Comparison of ENCODE assay signal across 21 cellular contexts in the genomic region with DNA sequence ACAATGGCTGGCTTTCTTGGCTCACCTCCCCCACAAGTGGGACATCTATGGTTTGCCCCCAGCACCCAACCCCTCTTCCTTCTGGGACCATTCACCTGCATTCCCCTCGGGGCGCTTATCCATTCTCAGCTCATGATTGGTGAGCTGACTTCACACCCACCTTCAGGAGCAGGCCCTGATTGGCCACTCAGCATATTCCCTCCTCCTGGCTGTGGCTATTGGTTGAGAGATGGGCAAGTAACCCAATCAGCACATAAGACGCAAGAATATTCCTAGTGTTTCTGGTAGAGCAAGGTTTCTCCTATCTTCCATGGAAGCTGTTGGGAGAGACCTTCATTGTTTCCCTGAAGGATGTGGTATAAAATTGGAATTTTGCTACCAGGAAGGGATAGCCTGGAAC. TPM values are rescaled to one million over a fixed set of nuclear protein-coding genes. Genes with fewer than 3 reads are reported as not detected.
A peak's percentile ranks its signal among the peaks of the same experiment; 100 is the strongest.
DNase-seq lines count a peak whose midpoint lies in the region; ATAC-seq, FAIRE-seq and TF ChIP-seq lines count a peak whose summit lies in the region.
"Had no signal": no experiment of that assay in that cellular context is flagged by ENCODE, and none has a peak within 500 bp of the region (broad histone marks: within the 10 kb centered on the region; RNA-seq: fewer than 3 reads in every experiment).

No MANE protein-coding gene starts in this region.

- H3K27ac ChIP-seq in HUES48 (ENCODE audit: low read depth, low read length) (peak overlapping the region; percentile 32), K562 (ENCODE audit: extremely low read depth, low read depth, low read length) (no peak overlapping the region), neural progenitor cell (no peak overlapping the region)
- H3K27ac ChIP-seq: SJSA1 had no signal

- peaks cover 37% of the 10 kb centered on the region for H3F3A ChIP-seq in neural progenitor cell (ENCODE audit: low read depth)

- FAIRE-seq in K562 (lab: Jason Lieb, UNC), result no peak
- FAIRE-seq: H54 had no signal

- CTCF ChIA-PET in Calu3 (lab: Charles Lee), result no interaction called here
- CTCF ChIA-PET in K562 (lab: Yijun Ruan, JAX; ENCODE audit: low intra/inter-chr PET ratio), result no interaction called here

- POLR2A ChIA-PET in K562 (lab: Yijun Ruan, JAX), result interaction anchor here (0.7 kb wide), 1 partner anchor 85 kb away, joined by 4 read pairs; no protein-coding TSS in a partner anchor

- no peak overlapping the region for H3K4me3 ChIP-seq in HUES48 (ENCODE audit: low read depth, low read length)
- H3K4me3 ChIP-seq in K562, result no peak overlapping the region
- H3K4me3 ChIP-seq in neural progenitor cell, result no peak overlapping the region
- H3K4me3 ChIP-seq: SJSA1 had no signal

- in situ Hi-C loops in K562 (cut with MboI), result no loop called here

- H3K4me2 ChIP-seq in K562 (ENCODE audit: insufficient read depth, low read length) (no peak overlapping the region), neural progenitor cell (peak overlapping the region; percentile 23)

- H3K27ac Mint-ChIP-seq in Calu3 (ENCODE audit: unreplicated experiment) (peak overlapping the region; percentile 3), neural progenitor cell (no peak overlapping the region)
- H3K27ac Mint-ChIP-seq: CD4-positive, alpha-beta T cell had no signal

- no peaks in the 10 kb centered on the region for H3K36me3 Mint-ChIP-seq in Calu3 (ENCODE audit: insufficient read depth, unreplicated experiment)
- no peaks in the 10 kb centered on the region for H3K36me3 Mint-ChIP-seq in neural progenitor cell

- H2AFZ ChIP-seq in K562 (ENCODE audit: low read depth, low read length) (no peak overlapping the region), neural progenitor cell (replicated peaks) (no peak overlapping the region)

- H3K9ac ChIP-seq in HUES48 (ENCODE audit: low read depth, low read length) (no peak overlapping the region), K562 (ENCODE audit: insufficient read depth in 1 of 2, low read depth in 2 of 2, low read length in 2 of 2) (no peak overlapping the region), neural progenitor cell (no peak overlapping the region)

- H3K9me3 Mint-ChIP-seq in Calu3 (ENCODE audit: low read depth, unreplicated experiment), result no peaks in the 10 kb centered on the region
- H3K9me3 Mint-ChIP-seq in neural progenitor cell, result no peaks in the 10 kb centered on the region
- H3K9me3 Mint-ChIP-seq: CD4-positive, alpha-beta T cell had no signal

- H3K4me1 ChIP-seq in HUES48 (ENCODE audit: control insufficient read depth, insufficient read depth, low read length) (peaks cover 21% of the 10 kb centered on the region), K562 (replicated peaks in 1 of 2; ENCODE audit: control insufficient read depth in 2 of 2, insufficient read depth in 2 of 2, low read length in 2 of 2) (peaks cover 0 to 3% of the 10 kb centered on the region in 2 experiments; a peak in 1 of 5 replicates), neural progenitor cell (peaks cover 36% of the 10 kb centered on the region)
- H3K4me1 ChIP-seq: Caco-2, SJSA1 had no signal

- TF ChIP-seq CTCF in Calu3 (IDR thresholded peaks at IDR 0.05; ENCODE audit: unreplicated experiment), result no peak
- no peak for TF ChIP-seq CTCF in K562 (IDR thresholded peaks at IDR 0.05 in 2 of 3, conservative IDR thresholded peaks at IDR 0.05 in 1 of 3; ENCODE audit: insufficient read depth in 2 of 3, low read depth in 1 of 3, low read length in 3 of 3)
- TF ChIP-seq CTCF in neural progenitor cell (IDR thresholded peaks at IDR 0.05), result no peak
- TF ChIP-seq CTCF in omental fat pad (IDR thresholded peaks at IDR 0.05), result no peak

- intact Hi-C loops in Calu3 (cut with micrococcal nuclease; ENCODE audit: unreplicated experiment), result no loop called here
- intact Hi-C loops in K562 (cut with micrococcal nuclease), result no loop called here
- intact Hi-C loops in Right ventricle myocardium superior (cut with DNase I), result no loop called here

- H4K20me1 ChIP-seq in K562 (replicated peaks; ENCODE audit: control insufficient read depth, insufficient read depth, low read length) (peaks cover 9% of the 10 kb centered on the region), neural progenitor cell (ENCODE audit: low read depth) (no peaks in the 10 kb centered on the region)

- no peaks in the 10 kb centered on the region for H3K27me3 Mint-ChIP-seq in Calu3 (ENCODE audit: unreplicated experiment)
- H3K27me3 Mint-ChIP-seq in neural progenitor cell (ENCODE audit: insufficient read depth, low read depth), result peaks cover 20% of the 10 kb centered on the region

- H3K79me2 ChIP-seq in K562 (ENCODE audit: control insufficient read depth, insufficient read depth, low read length) (no peaks in the 10 kb centered on the region), neural progenitor cell (ENCODE audit: low read depth) (no peaks in the 10 kb centered on the region)

- no peaks in the 10 kb centered on the region for H3K27me3 ChIP-seq in HUES48 (ENCODE audit: control insufficient read depth, insufficient read depth, low read length)
- H3K27me3 ChIP-seq in K562 (ENCODE audit: control insufficient read depth in 2 of 2, insufficient read depth in 2 of 2, low read length in 2 of 2), result peaks cover 16 to 60% of the 10 kb centered on the region in 2 experiments; a peak in 4 of 5 replicates
- peaks cover 12% of the 10 kb centered on the region for H3K27me3 ChIP-seq in neural progenitor cell
- H3K27me3 ChIP-seq: BE2C had no signal

- no peak for TF ChIP-seq EP300 in K562 (IDR thresholded peaks at IDR 0.05; ENCODE audit: low read length)

- no peak for TF ChIP-seq POLR2A in K562 (conservative IDR thresholded peaks at IDR 0.05)

- 5% methylated on average over 3 of the region's 3 CpGs for WGBS in K562 (ENCODE audit: insufficient coverage, low coverage, missing lambda C conversion rate)

- ATAC-seq in K562 (peak; percentile 87), Right ventricle myocardium superior (ENCODE audit: poor library complexity) (no peak), GM19035 (IDR thresholded peaks at IDR 0.05; ENCODE audit: unreplicated experiment) (no peak), omental fat pad (ENCODE audit: low FRiP score) (no peak)
- ATAC-seq: PC-3 had no signal

- H3K9me3 ChIP-seq in HUES48 (ENCODE audit: control insufficient read depth, insufficient read depth, low read length) (no peaks in the 10 kb centered on the region), K562 (replicated peaks; ENCODE audit: control insufficient read depth, insufficient read depth, low read depth, low read length) (no peaks in the 10 kb centered on the region), neural progenitor cell (ENCODE audit: low read depth) (no peaks in the 10 kb centered on the region)
- H3K9me3 ChIP-seq: BE2C, Caco-2, SJSA1 had no signal

- H3K4me3 Mint-ChIP-seq in Calu3 (ENCODE audit: low read depth, unreplicated experiment) (no peak overlapping the region), neural progenitor cell (no peak overlapping the region)
- H3K4me3 Mint-ChIP-seq: CD4-positive, alpha-beta T cell had no signal

- BruUV-seq in Calu3 (replicated peaks; lab: Mats Ljungman, UMichigan) (no TSS peak), K562 (replicated peaks; lab: Mats Ljungman, UMichigan) (no TSS peak)

- H3K4me1 Mint-ChIP-seq in Calu3 (ENCODE audit: low read depth, unreplicated experiment) (peaks cover 41% of the 10 kb centered on the region), neural progenitor cell (peaks cover 24% of the 10 kb centered on the region)

- DNase-seq in Calu3, result no peak
- peak; percentile 22 to 67 (median 40) for DNase-seq in K562 (ENCODE audit: extremely low read depth in 1 of 4, low spot score in 3 of 4)
- peak; percentile 1 for DNase-seq in neural progenitor cell (ENCODE audit: low spot score)
- no peak for DNase-seq in Right ventricle myocardium superior
- DNase-seq in activated T-cell treated with anti-CD3 and anti-CD28 coated beads for 4 hours, result no peak
- no peak for DNase-seq in omental fat pad (ENCODE audit: low spot score)
- DNase-seq: BE2C; Caco-2; CD4-positive, alpha-beta T cell; DMS53; EL; NCI-H1694 treated with DMSO at 0.1 percent for 48 hours; NCI-H2107; NCI-H510A treated with DMSO at 0.1 percent for 48 hours; NCI-H774; PC-3; RPMI8226 had no signal

- H3K9me1 ChIP-seq in K562 (ENCODE audit: control insufficient read depth, insufficient read depth, low read length), result no peaks in the 10 kb centered on the region

- no peaks in the 10 kb centered on the region for H3K36me3 ChIP-seq in HUES48 (ENCODE audit: control insufficient read depth, insufficient read depth, low read length)
- H3K36me3 ChIP-seq in K562 (ENCODE audit: control insufficient read depth, insufficient read depth, low read length), result no peaks in the 10 kb centered on the region
- H3K36me3 ChIP-seq in neural progenitor cell, result no peaks in the 10 kb centered on the region
- H3K36me3 ChIP-seq: BE2C, SJSA1 had no signal

- no peak for TF ChIP-seq RAD21 in K562 (CRISPR knock-in tag; conservative IDR thresholded peaks at IDR 0.05 in 1 of 2, IDR thresholded peaks at IDR 0.05 in 1 of 2)

TF ChIP-seq in K562, 482 proteins besides CTCF, POLR2A, EP300 and RAD21 (continues in another document):
- TF ChIP-seq ZNF274 (IDR thresholded peaks at IDR 0.05; ENCODE audit: borderline replicate concordance, low read depth, low read length) (no peak), C11orf30 (IDR thresholded peaks at IDR 0.05; ENCODE audit: low read depth) (peak; percentile 53; the same call in 1 of the 2 replicates), LEF1 (IDR thresholded peaks at IDR 0.05) (no peak)

RNA-seq across cellular contexts. Expression of gene UNC5A, which starts 22.7 kb away (rescaled TPM):
- total RNA-seq in Calu3 (2022), result 19.5 and 20.2 TPM in 2 replicates
- not detected in 2 replicates for total RNA-seq in K562 (2011; cell fraction: chromatin; rRNA removed; ENCODE audit: low replicate concordance)
- not detected in 2 replicates for total RNA-seq in K562 (2011; cell fraction: nucleolus; rRNA removed)
- not detected in 2 replicates for total RNA-seq in K562 (2011; cell fraction: nucleoplasm; rRNA removed)
- total RNA-seq in K562 (2014; rRNA removed), result not detected in 2 replicates
- not detected in 2 replicates for total RNA-seq in K562 (2014; rRNA removed; fragmentation: Illumina TruSeq; extraction: Trizol)
- not detected in 2 replicates for total RNA-seq in K562 (2015; rRNA removed; fragmentation: Illumina TruSeq; extraction: Trizol)
- total RNA-seq in K562 (2021), result not detected in 2 replicates
- polyA plus RNA-seq in K562 (2011; rRNA removed), result not detected in 2 replicates
- 0.03 TPM in 1 of 2 replicates, not detected in the other for polyA plus RNA-seq in K562 (2011; cell fraction: cytosol; rRNA removed)
- polyA plus RNA-seq in K562 (2011; cell fraction: nucleus; rRNA removed), result not detected in 2 replicates
- 0.06 TPM in 1 of 2 replicates, not detected in the other for polyA plus RNA-seq in K562 (2012)
- polyA plus RNA-seq in K562 (2014; fragmentation: Illumina TruSeq; extraction: Trizol), result not detected in 2 replicates
- polyA plus RNA-seq in K562 (2014; fragmentation: Nextera tagmentation; extraction: Ambion mirVana), result not detected
- polyA plus RNA-seq in K562 (2014; rRNA removed), result not detected in 2 replicates
- not detected in 2 replicates for polyA minus RNA-seq in K562 (2011; rRNA and poly(A)+ RNA removed)
- polyA minus RNA-seq in K562 (2011; cell fraction: cytosol; rRNA and poly(A)+ RNA removed), result not detected in 2 replicates
- not detected in 2 replicates for polyA minus RNA-seq in K562 (2011; cell fraction: nucleus; rRNA and poly(A)+ RNA removed)
- 1.2 and 3.6 TPM in 2 replicates for total RNA-seq in neural progenitor cell (ENCODE audit: low replicate concordance)
- total RNA-seq in Right ventricle myocardium superior, result 0.05 TPM
- under 1 TPM in 3 of 4 donors, not detected in 1; 0.12 to 0.75 (median 0.28) TPM for total RNA-seq in omental fat pad
- total RNA-seq: Caco-2; CD4-positive, alpha-beta T cell; SJSA1 had no signal

Comparison
In these comparisons a context has a peak if more than half of its experiments do, and no peak if none do; other contexts are left out.
1. DNase-seq: peak in K562 (4 of 4) and neural progenitor cell (single experiment); none in Calu3 (single experiment), Right ventricle myocardium superior (single experiment), activated T-cell treated with anti-CD3 and anti-CD28 coated beads for 4 hours (single experiment) and omental fat pad (single experiment).